Comparison of ENCODE assay signal across 1 cellular context in the genomic region with DNA sequence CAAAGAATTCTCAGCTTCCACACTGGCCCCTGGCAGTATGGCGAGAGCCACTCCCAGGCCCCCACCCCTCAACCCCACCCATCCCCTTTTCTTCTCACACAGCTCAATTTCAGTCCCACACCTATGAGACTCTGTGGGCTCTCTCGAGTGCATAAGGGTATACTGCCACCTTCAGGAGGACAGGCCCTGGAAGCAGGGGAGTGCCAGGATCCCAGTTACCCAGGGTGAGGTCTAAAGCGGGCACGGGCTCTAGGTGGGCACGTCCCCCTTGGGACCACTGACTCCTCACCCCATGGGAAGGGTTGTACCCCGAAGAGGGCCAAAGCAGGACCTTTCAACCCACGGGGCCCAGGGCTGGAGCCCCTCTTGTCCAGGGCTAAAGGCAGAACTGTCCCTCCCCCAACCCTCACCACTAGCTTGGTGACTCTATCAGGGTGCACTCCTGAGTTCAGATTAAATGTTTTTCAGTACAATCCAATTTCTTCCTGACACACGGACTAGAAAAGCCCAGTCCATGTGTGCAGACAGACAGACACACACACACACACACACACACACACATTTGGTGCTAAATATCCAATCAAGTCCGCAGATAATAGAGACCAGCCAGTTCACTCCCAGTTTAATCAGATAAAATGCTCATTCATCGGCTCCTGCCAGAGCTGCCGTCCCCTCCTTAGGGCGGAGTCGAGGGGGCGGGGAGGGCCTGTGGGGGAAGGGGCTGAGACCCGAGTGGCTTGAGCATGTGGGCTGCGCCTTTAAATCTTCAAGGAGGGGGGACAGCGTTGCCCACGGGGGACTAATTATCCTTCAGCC.
TF ChIP-seq lines count a peak whose summit lies in the region.

No MANE protein-coding gene starts in this region.

TF ChIP-seq in SK-N-SH, 30 proteins besides CTCF, POLR2A, EP300 and RAD21 (continued from another document):
- TF ChIP-seq, protein P1, sequence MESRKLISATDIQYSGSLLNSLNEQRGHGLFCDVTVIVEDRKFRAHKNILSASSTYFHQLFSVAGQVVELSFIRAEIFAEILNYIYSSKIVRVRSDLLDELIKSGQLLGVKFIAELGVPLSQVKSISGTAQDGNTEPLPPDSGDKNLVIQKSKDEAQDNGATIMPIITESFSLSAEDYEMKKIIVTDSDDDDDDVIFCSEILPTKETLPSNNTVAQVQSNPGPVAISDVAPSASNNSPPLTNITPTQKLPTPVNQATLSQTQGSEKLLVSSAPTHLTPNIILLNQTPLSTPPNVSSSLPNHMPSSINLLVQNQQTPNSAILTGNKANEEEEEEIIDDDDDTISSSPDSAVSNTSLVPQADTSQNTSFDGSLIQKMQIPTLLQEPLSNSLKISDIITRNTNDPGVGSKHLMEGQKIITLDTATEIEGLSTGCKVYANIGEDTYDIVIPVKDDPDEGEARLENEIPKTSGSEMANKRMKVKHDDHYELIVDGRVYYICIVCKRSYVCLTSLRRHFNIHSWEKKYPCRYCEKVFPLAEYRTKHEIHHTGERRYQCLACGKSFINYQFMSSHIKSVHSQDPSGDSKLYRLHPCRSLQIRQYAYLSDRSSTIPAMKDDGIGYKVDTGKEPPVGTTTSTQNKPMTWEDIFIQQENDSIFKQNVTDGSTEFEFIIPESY (IDR thresholded peaks at IDR 0.05; ENCODE audit: borderline replicate concordance, low read depth): no peak
